ENCODE assay signal across 25 cellular contexts in the genomic region with DNA sequence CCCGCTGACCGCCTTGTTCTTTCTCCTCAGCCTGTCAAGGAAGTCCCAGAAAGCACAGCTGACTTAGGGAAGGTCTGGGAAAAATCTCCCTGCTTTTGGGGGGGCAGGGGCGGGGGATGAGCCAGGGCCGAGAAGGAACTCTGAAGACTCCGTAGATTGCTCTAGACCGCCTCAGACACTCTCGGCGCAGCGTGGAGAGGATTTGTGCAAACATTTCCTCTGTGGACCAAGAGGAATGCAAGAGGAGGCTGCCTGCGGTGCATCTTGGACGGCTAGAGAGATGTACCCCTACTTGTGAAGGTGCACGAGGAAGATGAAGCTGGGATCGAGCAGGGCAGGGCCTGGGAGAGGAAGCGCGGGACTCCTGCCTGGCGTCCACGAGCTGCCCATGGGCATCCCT. TPM values are rescaled to one million over a fixed set of nuclear protein-coding genes. Genes with fewer than 3 reads are reported as not detected.
DNase-seq lines count a peak whose midpoint lies in the region; ATAC-seq and TF ChIP-seq lines count a peak whose summit lies in the region.
"Had no signal": no experiment of that assay in that cellular context is flagged by ENCODE, and none has a peak within 500 bp of the region (broad histone marks: within the 10 kb centered on the region; RNA-seq: fewer than 3 reads in every experiment).

A gene with protein sequence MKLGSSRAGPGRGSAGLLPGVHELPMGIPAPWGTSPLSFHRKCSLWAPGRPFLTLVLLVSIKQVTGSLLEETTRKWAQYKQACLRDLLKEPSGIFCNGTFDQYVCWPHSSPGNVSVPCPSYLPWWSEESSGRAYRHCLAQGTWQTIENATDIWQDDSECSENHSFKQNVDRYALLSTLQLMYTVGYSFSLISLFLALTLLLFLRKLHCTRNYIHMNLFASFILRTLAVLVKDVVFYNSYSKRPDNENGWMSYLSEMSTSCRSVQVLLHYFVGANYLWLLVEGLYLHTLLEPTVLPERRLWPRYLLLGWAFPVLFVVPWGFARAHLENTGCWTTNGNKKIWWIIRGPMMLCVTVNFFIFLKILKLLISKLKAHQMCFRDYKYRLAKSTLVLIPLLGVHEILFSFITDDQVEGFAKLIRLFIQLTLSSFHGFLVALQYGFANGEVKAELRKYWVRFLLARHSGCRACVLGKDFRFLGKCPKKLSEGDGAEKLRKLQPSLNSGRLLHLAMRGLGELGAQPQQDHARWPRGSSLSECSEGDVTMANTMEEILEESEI (plus strand): TSS at position 174 of the 400 bp plus-strand sequence. CDS start 140 bp downstream, at position 314.

- H3K4me2 ChIP-seq in Loucy (ENCODE audit: low read depth, low read length, poor library complexity, severe bottlenecking) (no peak within 1 kb of the TSS), mesenchymal stem cell (ENCODE audit: low read length, poor library complexity, severe bottlenecking) (no peak within 1 kb of the TSS)
- H3K4me2 ChIP-seq: GM23338 had no signal

- H3K4me3 ChIP-seq in Loucy (ENCODE audit: low read length, poor library complexity, severe bottlenecking) (no peak within 1 kb of the TSS), esophagus muscularis mucosa (peak within 1 kb of the TSS; percentile 22 to 34 (median 26)), muscle layer of colon (ENCODE audit: low read depth in 1 of 2, low read length in 2 of 2) (peak within 1 kb of the TSS in 1 of 2 donors; percentile 10), stomach (peak within 1 kb of the TSS in 3 of 4 donors; percentile 8 to 11 (median 9)), mesenchymal stem cell (ENCODE audit: insufficient read depth in 1 of 2, low read depth in 1 of 2, low read length in 2 of 2) (no peak within 1 kb of the TSS)
- H3K4me3 ChIP-seq: GM23338, SK-N-MC had no signal

- no peak within 1 kb of the TSS for H4K8ac ChIP-seq in mesenchymal stem cell (ENCODE audit: low read length)

- H3K27ac Mint-ChIP-seq in T-cell: no peak within 1 kb of the TSS
- H3K27ac Mint-ChIP-seq: CD4-positive, alpha-beta memory T cell; GM23338 had no signal

- no peak within 1 kb of the TSS for H3K18ac ChIP-seq in mesenchymal stem cell (ENCODE audit: low read depth in 1 of 2, low read length in 2 of 2)

- H2AFZ ChIP-seq in Loucy (ENCODE audit: low read length) (0 out of 2 replicates have a peak within 1 kb of the TSS, but pooled peaks have one; percentile 17), mesenchymal stem cell (ENCODE audit: low read depth, low read length) (no peak within 1 kb of the TSS)
- H2AFZ ChIP-seq: GM23338 had no signal

- CTCF ChIA-PET in RWPE1 (lab: Yijun Ruan, JAX): interaction anchor here (1.0 kb wide), 1 partner anchor 97 kb away, joined by 3 read pairs; no protein-coding TSS in a partner anchor
- CTCF ChIA-PET in T-cell (lab: Charles Lee): no interaction called here

- no peaks in the 10 kb centered on the region for H3K36me3 Mint-ChIP-seq in T-cell
- H3K36me3 Mint-ChIP-seq: CD4-positive, alpha-beta memory T cell had no signal

- TF ChIP-seq POLR2A in esophagus muscularis mucosa (IDR thresholded peaks at IDR 0.05; ENCODE audit: low read depth): no peak
- no peak for TF ChIP-seq POLR2A in stomach (IDR thresholded peaks at IDR 0.05)

- H3K14ac ChIP-seq in mesenchymal stem cell (ENCODE audit: low read length in 2 of 2): no peak within 1 kb of the TSS

- H3K4ac ChIP-seq in mesenchymal stem cell (ENCODE audit: low read depth in 1 of 2, low read length in 2 of 2): no peak within 1 kb of the TSS

- H2AK5ac ChIP-seq in mesenchymal stem cell (ENCODE audit: low read length, severe bottlenecking): no peak within 1 kb of the TSS

- no peak within 1 kb of the TSS for H2BK12ac ChIP-seq in mesenchymal stem cell (ENCODE audit: low read length in 2 of 2)

- H3K9me3 ChIP-seq in Loucy (ENCODE audit: insufficient read depth, low read depth, low read length) (no peaks in the 10 kb centered on the region), esophagus muscularis mucosa (no peaks in the 10 kb centered on the region), muscle layer of colon (ENCODE audit: low read length) (no peaks in the 10 kb centered on the region), stomach (no peaks in the 10 kb centered on the region), mesenchymal stem cell (ENCODE audit: control insufficient read depth, low read length) (no peaks in the 10 kb centered on the region)
- H3K9me3 ChIP-seq: Caco-2 had no signal

- no peak for TF ChIP-seq CTCF in Loucy (conservative IDR thresholded peaks at IDR 0.05; ENCODE audit: low read length)
- no peak for TF ChIP-seq CTCF in esophagus muscularis mucosa (IDR thresholded peaks at IDR 0.05)
- no peak for TF ChIP-seq CTCF in stomach (IDR thresholded peaks at IDR 0.05)
- no peak for TF ChIP-seq CTCF in RWPE1 (conservative IDR thresholded peaks at IDR 0.05; ENCODE audit: low read depth)

- no peaks in the 10 kb centered on the region for H4K20me1 ChIP-seq in Loucy (ENCODE audit: insufficient read depth, low read length, poor library complexity, severe bottlenecking)

- intact Hi-C loops in esophagus muscularis mucosa (cut with DNase I) (loop anchor here (5.0 kb wide), 1 partner anchor 47 kb away; no protein-coding TSS in a partner anchor), stomach (cut with DNase I; ENCODE audit: low total_unique reads) (no loop called here)

- H2BK120ac ChIP-seq in mesenchymal stem cell (ENCODE audit: low read depth, low read length): no peak within 1 kb of the TSS

- peak within 1 kb of the TSS; percentile 23 to 36 (median 26) for H3K27ac ChIP-seq in esophagus muscularis mucosa (replicated peaks in 1 of 4)
- H3K27ac ChIP-seq in muscle layer of colon (ENCODE audit: low read depth, low read length): peak within 1 kb of the TSS; percentile 43
- H3K27ac ChIP-seq in stomach: peak within 1 kb of the TSS in 2 of 5 donors; percentile 22 to 26
- no peak within 1 kb of the TSS for H3K27ac ChIP-seq in RWPE1
- no peak within 1 kb of the TSS for H3K27ac ChIP-seq in mesenchymal stem cell (ENCODE audit: low read length, poor library complexity, severe bottlenecking)
- H3K27ac ChIP-seq: HL-60, SK-N-MC had no signal

- H3K9me2 ChIP-seq in Loucy (replicated peaks; ENCODE audit: low read depth, low read length): no peaks in the 10 kb centered on the region

- no peaks in the 10 kb centered on the region for H3K4me1 Mint-ChIP-seq in T-cell
- H3K4me1 Mint-ChIP-seq: CD4-positive, alpha-beta memory T cell had no signal

- H3K4me3 Mint-ChIP-seq in T-cell: no peak within 1 kb of the TSS
- H3K4me3 Mint-ChIP-seq: CD4-positive, alpha-beta memory T cell; GM23338 had no signal

- no peak within 1 kb of the TSS for H2BK5ac ChIP-seq in mesenchymal stem cell (ENCODE audit: low read depth, low read length, poor library complexity, severe bottlenecking)

- H3K79me1 ChIP-seq in mesenchymal stem cell (replicated peaks; ENCODE audit: low read length, poor library complexity, severe bottlenecking): no peaks in the 10 kb centered on the region

- H3K79me2 ChIP-seq in Loucy (ENCODE audit: insufficient read depth, low read length): no peaks in the 10 kb centered on the region

- no peak within 1 kb of the TSS for H3K23ac ChIP-seq in mesenchymal stem cell (ENCODE audit: low read length in 2 of 2)

- no peaks in the 10 kb centered on the region for H3K4me1 ChIP-seq in Loucy (ENCODE audit: insufficient read depth, low read length, poor library complexity, severe bottlenecking)
- H3K4me1 ChIP-seq in esophagus muscularis mucosa: peaks cover 0 to 52% (median 42%) of the 10 kb centered on the region in 4 donors
- H3K4me1 ChIP-seq in muscle layer of colon (ENCODE audit: insufficient read depth, low read length): peaks cover 21% of the 10 kb centered on the region
- H3K4me1 ChIP-seq in stomach: peaks cover 0 to 27% (median 6%) of the 10 kb centered on the region in 4 donors
- peaks cover 5% of the 10 kb centered on the region for H3K4me1 ChIP-seq in mesenchymal stem cell (ENCODE audit: control insufficient read depth, insufficient read depth, low read depth, low read length)
- H3K4me1 ChIP-seq: Caco-2 had no signal

- WGBS in esophagus muscularis mucosa: 47% methylated on average over 15 of the region's 17 CpGs
- 54 to 60% (median 55%) methylated on average over 15 to 17 of the region's 17 CpGs for WGBS in stomach, 5 donors
- WGBS in mesenchymal stem cell: 83% methylated on average over 17 of the region's 17 CpGs

- no peak within 1 kb of the TSS for H4K91ac ChIP-seq in mesenchymal stem cell (ENCODE audit: low read length)

- POLR2A ChIA-PET in RWPE1 (lab: Yijun Ruan, JAX; ENCODE audit: low non-redundant PET) (no interaction called here), T-cell (lab: Charles Lee) (interaction anchor here in 1 of 2 donors (0.6 kb wide), 1 partner anchor 17 kb away, joined by 3 read pairs; no protein-coding TSS in a partner anchor)

- DNase-seq in esophagus muscularis mucosa (ENCODE audit: extremely low spot score): no peak
- DNase-seq in stomach: no peak
- no peak for DNase-seq in RWPE1 (ENCODE audit: low spot score)
- DNase-seq in mesenchymal stem cell: no peak
- no peak for DNase-seq in T-cell
- DNase-seq: Caco-2; CD4-positive, alpha-beta memory T cell; DMS153; HCEC 1CT; KBM-7; NCI-H1105; NCI-H146; NCI-H2029 treated with DMSO at 0.1 percent for 48 hours; NCI-H226; NCI-H526 treated with DMSO at 0.1 percent for 48 hours; RPMI8226; SHP77 treated with DMSO at 0.1 percent for 48 hours had no signal

- H3K27me3 Mint-ChIP-seq in T-cell: peaks cover 0 to 9% of the 10 kb centered on the region in 2 donors

- H2BK15ac ChIP-seq in mesenchymal stem cell (ENCODE audit: low read depth, poor library complexity, severe bottlenecking): no peak within 1 kb of the TSS

- H3K9ac ChIP-seq in Loucy (ENCODE audit: low read depth, low read length, poor library complexity, severe bottlenecking) (no peak within 1 kb of the TSS), muscle layer of colon (ENCODE audit: low read length) (no peak within 1 kb of the TSS), mesenchymal stem cell (ENCODE audit: low read length) (no peak within 1 kb of the TSS)

- H3K36me3 ChIP-seq in Loucy (ENCODE audit: insufficient read depth, low read length): no peaks in the 10 kb centered on the region
- no peaks in the 10 kb centered on the region for H3K36me3 ChIP-seq in esophagus muscularis mucosa
- no peaks in the 10 kb centered on the region for H3K36me3 ChIP-seq in muscle layer of colon (ENCODE audit: insufficient read depth, low read length)
- no peaks in the 10 kb centered on the region for H3K36me3 ChIP-seq in stomach
- no peaks in the 10 kb centered on the region for H3K36me3 ChIP-seq in mesenchymal stem cell (ENCODE audit: control insufficient read depth in 1 of 2, insufficient read depth in 2 of 2, low read depth in 1 of 2, low read length in 2 of 2)

- TF ChIP-seq EP300 in esophagus muscularis mucosa (IDR thresholded peaks at IDR 0.05): no peak
- TF ChIP-seq EP300 in stomach (IDR thresholded peaks at IDR 0.05): no peak

- peaks cover 0 to 5% (median 0%) of the 10 kb centered on the region in 3 donors for H3K9me3 Mint-ChIP-seq in T-cell
- H3K9me3 Mint-ChIP-seq: GM23338 had no signal

- ATAC-seq in T-cell (replicated peaks in 1 of 4) (no peak), GM19397 (IDR thresholded peaks at IDR 0.05; ENCODE audit: unreplicated experiment) (no peak)
- ATAC-seq: GM23338, HepG2 had no signal

- H3K27me3 ChIP-seq in Loucy (ENCODE audit: insufficient read depth, low read length, poor library complexity, severe bottlenecking) (no peaks in the 10 kb centered on the region), esophagus muscularis mucosa (no peaks in the 10 kb centered on the region), muscle layer of colon (ENCODE audit: control insufficient read depth in 1 of 2, insufficient read depth in 2 of 2, low read length in 2 of 2) (no peaks in the 10 kb centered on the region), stomach (peaks cover 0 to 22% (median 0%) of the 10 kb centered on the region in 3 donors), mesenchymal stem cell (ENCODE audit: control insufficient read depth in 1 of 2, insufficient read depth in 1 of 2, low read length in 2 of 2) (peaks cover 0 to 35% of the 10 kb centered on the region in 2 experiments)

- no peaks in the 10 kb centered on the region for H3F3A ChIP-seq in Loucy (ENCODE audit: low read depth)

RNA-seq across cellular contexts. Expression of the gene that starts here (rescaled TPM):
- total RNA-seq in esophagus muscularis mucosa (10 to 100 TPM in 3 of 4 donors, 1 to 10 TPM in 1; 9.1 to 16.6 (median 14.6) TPM), stomach (10 to 100 TPM in 1 of 5 donors, 1 to 10 TPM in 4; 1.2 to 15.4 (median 5.1) TPM), T-cell (not detected)
- polyA plus RNA-seq in stomach: 1 to 10 TPM in 2 of 3 donors, under 1 TPM in 1; 0.40 to 9.8 (median 6.4) TPM
- polyA plus RNA-seq in mesenchymal stem cell (2013, experiment 1 of 2): 3.8 TPM
- 4.0 TPM for polyA plus RNA-seq in mesenchymal stem cell (2013, experiment 2 of 2)
- total RNA-seq: Caco-2; CD4-positive, alpha-beta memory T cell; GM23338; HT-29 had no signal
- polyA plus RNA-seq: CD4-positive, alpha-beta memory T cell; GM23338 had no signal

Comparison
In these comparisons a context has a peak if more than half of its experiments do, and no peak if none do; other contexts are left out.
1. H3K4me3 ChIP-seq: peak in esophagus muscularis mucosa (4 of 4) and stomach (3 of 4); none in Loucy (single experiment) and mesenchymal stem cell (0 of 2).
2. H3K27ac ChIP-seq: peak in esophagus muscularis mucosa (4 of 4) and muscle layer of colon (single experiment); none in RWPE1 (single experiment) and mesenchymal stem cell (single experiment).